ENCODE assay signal across 21 cellular contexts in the genomic region with DNA sequence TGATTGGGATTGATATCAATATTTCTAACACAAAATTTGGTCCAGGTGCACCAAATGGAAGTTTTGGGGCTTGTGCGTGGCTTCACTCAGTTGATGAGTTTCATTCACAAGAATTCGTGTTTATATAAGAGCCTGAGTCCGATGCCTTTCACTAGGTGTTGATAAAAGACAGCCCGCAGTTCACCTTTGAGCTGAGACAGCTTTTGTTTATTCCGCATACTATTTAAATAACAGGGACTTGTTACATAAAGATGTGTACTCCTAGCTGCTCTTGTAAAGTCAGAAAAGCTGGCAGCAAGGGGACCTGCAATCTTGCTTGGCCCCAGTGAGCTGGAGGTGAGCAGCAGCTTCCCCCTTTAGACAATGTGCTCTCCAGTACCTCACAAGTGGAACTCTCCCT. TPM values are rescaled to one million over a fixed set of nuclear protein-coding genes. Genes with fewer than 3 reads are reported as not detected.
"Had no signal": no experiment of that assay in that cellular context is flagged by ENCODE, and none has a peak within 500 bp of the region (broad histone marks: within the 10 kb centered on the region; RNA-seq: fewer than 3 reads in every experiment).

No MANE protein-coding gene starts in this region.

- H3K27ac Mint-ChIP-seq: mesothelial cell of epicardium had no signal

- ATAC-seq: esophagus mucosa, gastrocnemius medialis, left colon, left lobe of liver, left ventricle myocardium superior, lower lobe of right lung, mucosa of descending colon had no signal

- H3K4me3 Mint-ChIP-seq: mesothelial cell of epicardium had no signal

- H3K4me1 Mint-ChIP-seq: mesothelial cell of epicardium had no signal

- H3K27me3 ChIP-seq: gastrocnemius medialis had no signal

- H3K36me3 ChIP-seq: esophagus squamous epithelium, gastrocnemius medialis, lower lobe of right lung had no signal

- H3K4me1 ChIP-seq: esophagus squamous epithelium, gastrocnemius medialis, lower lobe of right lung had no signal

- H3K27ac ChIP-seq: coronary artery, epithelial cell of prostate, lower lobe of right lung had no signal

- H3K9me3 Mint-ChIP-seq: mesothelial cell of epicardium had no signal

- H3K9me3 ChIP-seq: esophagus squamous epithelium, gastrocnemius medialis, lower lobe of right lung, mucosa of descending colon had no signal

- H3K36me3 Mint-ChIP-seq: mesothelial cell of epicardium had no signal

- H3K4me3 ChIP-seq: coronary artery, dorsolateral prefrontal cortex, esophagus squamous epithelium, gastrocnemius medialis, lower lobe of right lung, mucosa of descending colon had no signal

- DNase-seq: dorsolateral prefrontal cortex; effector CD4-positive, alpha-beta T cell; effector memory CD4-positive, alpha-beta T cell; erythroblast; esophagus squamous epithelium; foreskin fibroblast; foreskin melanocyte; gastrocnemius medialis; glutamatergic neuron; head of caudate nucleus; hippocampal formation; left colon; left ventricle myocardium superior; lower lobe of right lung; mesenchymal stem cell; mucosa of descending colon had no signal

RNA-seq across cellular contexts. Expression of a gene that starts 19.0 kb away (rescaled TPM):
- total RNA-seq: mesothelial cell of epicardium had no signal
